In the genomic region with DNA sequence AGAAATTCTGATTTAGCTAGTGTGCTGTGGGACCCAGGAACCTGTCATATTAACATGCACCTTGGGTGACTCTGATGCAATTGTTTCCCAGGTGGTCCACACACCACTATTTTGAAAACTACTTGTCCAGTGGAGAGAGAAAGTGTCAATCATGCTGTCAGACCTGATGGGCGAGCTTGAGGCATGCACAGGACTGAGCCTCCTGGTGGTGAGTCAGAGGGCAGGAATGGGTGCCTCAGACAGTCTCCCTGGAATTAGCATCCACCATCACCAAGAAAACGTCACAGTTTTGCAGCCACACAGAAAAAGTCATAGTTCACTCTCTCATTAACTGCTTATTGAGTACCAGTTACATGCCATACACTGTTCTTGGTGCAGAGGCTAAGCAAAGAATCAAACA, we compare ENCODE assay signal across 1 cellular context.
TF ChIP-seq lines count a peak whose summit lies in the region.

No MANE protein-coding gene starts in this region.

TF ChIP-seq in WTC11, 78 proteins besides CTCF, POLR2A, EP300 and RAD21 (continued from another document):
- TF ChIP-seq SMAD3 (CRISPR knock-in tag; IDR thresholded peaks at IDR 0.05; ENCODE audit: borderline replicate concordance) (no peak), EMX1 (CRISPR knock-in tag; IDR thresholded peaks at IDR 0.05) (no peak), NFATC4 (CRISPR knock-in tag; IDR thresholded peaks at IDR 0.05) (no peak), CDX4 (CRISPR knock-in tag; IDR thresholded peaks at IDR 0.05; ENCODE audit: borderline replicate concordance) (no peak), NR2C2 (CRISPR knock-in tag; IDR thresholded peaks at IDR 0.05) (no peak), CBFB (CRISPR knock-in tag; IDR thresholded peaks at IDR 0.05; ENCODE audit: low read depth) (no peak), RELA (CRISPR knock-in tag; IDR thresholded peaks at IDR 0.05; ENCODE audit: borderline replicate concordance) (no peak)
